ENCODE assay signal across 8 cellular contexts in the genomic region with DNA sequence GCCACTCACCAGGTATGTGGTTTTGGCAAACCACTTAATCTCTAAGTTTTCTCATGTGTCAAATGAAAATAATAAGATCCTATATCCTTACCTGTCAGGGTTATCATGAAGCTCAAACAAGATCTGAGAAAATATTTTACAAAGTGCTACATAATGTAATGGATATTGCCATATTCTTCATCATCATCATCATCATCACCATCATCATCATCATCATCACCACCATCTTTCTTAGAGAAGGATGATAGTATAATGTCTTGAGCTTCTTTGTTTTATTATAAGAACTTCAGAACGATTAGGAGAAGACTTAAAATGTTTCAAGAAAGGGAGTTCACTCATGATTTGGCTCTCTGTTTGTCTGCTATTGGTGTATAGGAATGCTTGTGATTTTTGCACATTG.
"Had no signal": no experiment of that assay in that cellular context is flagged by ENCODE, and none has a peak within 500 bp of the region (broad histone marks: within the 10 kb centered on the region; RNA-seq: fewer than 3 reads in every experiment).

No MANE protein-coding gene starts in this region.

- DNase-seq: H9, HCEC 1CT, HFFc6, IMR-90, KG1 had no signal

- H3K4me3 ChIP-seq: GM23338, K562 had no signal

- H3K9me3 Mint-ChIP-seq: HFFc6 had no signal

- H3K27ac ChIP-seq: HL-60 had no signal

- H3K4me1 Mint-ChIP-seq: GM23338, H9 had no signal

- H3K4me3 Mint-ChIP-seq: GM23338, H9, HFFc6 had no signal

- H3K27ac Mint-ChIP-seq: GM23338, H9, HFFc6 had no signal

- ATAC-seq: GM23338, K562 had no signal
